ENCODE assay signal across 19 cellular contexts in the genomic region with DNA sequence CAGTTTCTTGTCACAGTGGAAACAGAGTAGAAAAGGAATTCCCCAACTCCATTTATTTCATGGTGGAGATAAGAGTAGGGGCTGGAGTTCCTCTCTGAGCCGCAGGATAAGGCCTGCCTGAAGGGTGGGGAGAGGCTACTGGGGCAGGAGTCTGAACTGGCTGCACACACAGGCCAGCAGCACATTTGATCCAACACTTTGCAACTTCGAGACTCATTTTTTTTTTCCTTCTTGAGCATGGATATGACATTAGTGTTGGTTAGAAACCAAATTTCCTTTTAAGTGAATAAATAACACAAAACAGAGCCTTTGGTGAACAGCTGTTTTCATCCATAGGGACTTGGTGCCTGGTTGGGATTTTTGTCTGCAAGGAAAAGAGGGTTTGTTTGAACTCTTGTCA.
DNase-seq lines count a peak whose midpoint lies in the region; ATAC-seq and TF ChIP-seq lines count a peak whose summit lies in the region.
"Had no signal": no experiment of that assay in that cellular context is flagged by ENCODE, and none has a peak within 500 bp of the region (broad histone marks: within the 10 kb centered on the region; RNA-seq: fewer than 3 reads in every experiment).

No MANE protein-coding gene starts in this region.

- H3K36me3 Mint-ChIP-seq in activated CD4-positive, alpha-beta memory T cell treated with anti-CD3 and anti-CD28 coated beads, Interleukin-2, amount 10 ng/mL, durations not matched to agents 7 days and 5 days (ENCODE audit: low read depth): peaks cover 53% of the 10 kb centered on the region

- TF ChIP-seq CTCF in right atrium auricular region (IDR thresholded peaks at IDR 0.05) (no peak), sigmoid colon (IDR thresholded peaks at IDR 0.05) (no peak)

- peaks cover 54% of the 10 kb centered on the region for H3K27me3 Mint-ChIP-seq in activated CD4-positive, alpha-beta memory T cell treated with anti-CD3 and anti-CD28 coated beads, Interleukin-2, amount 10 ng/mL, durations not matched to agents 7 days and 5 days
- H3K27me3 Mint-ChIP-seq: B cell had no signal

- peak overlapping the region in 1 of 2 donors; percentile 35 for H3K27ac ChIP-seq in right atrium auricular region
- H3K27ac ChIP-seq in sigmoid colon: peak overlapping the region; percentile 47 to 69 (median 56)
- H3K27ac ChIP-seq: HL-60, KMS-11 had no signal

- ATAC-seq in Right ventricle myocardium inferior (peak; percentile 80), left ventricle myocardium superior (peak; percentile 71), GM18861 (IDR thresholded peaks at IDR 0.05; ENCODE audit: unreplicated experiment) (no peak)

- H3K9me3 Mint-ChIP-seq in activated CD4-positive, alpha-beta memory T cell treated with anti-CD3 and anti-CD28 coated beads, Interleukin-2, amount 10 ng/mL, durations not matched to agents 7 days and 5 days: peaks cover 12% of the 10 kb centered on the region

- POLR2A ChIA-PET in activated CD4-positive, alpha-beta memory T cell treated with anti-CD3 and anti-CD28 coated beads, Interleukin-2, amount 10 ng/mL, durations not matched to agents 7 days and 5 days (lab: Charles Lee): no interaction called here

- no peaks in the 10 kb centered on the region for H3K27me3 ChIP-seq in right atrium auricular region
- no peaks in the 10 kb centered on the region for H3K27me3 ChIP-seq in sigmoid colon

- no peak overlapping the region for H3K27ac Mint-ChIP-seq in activated CD4-positive, alpha-beta memory T cell treated with anti-CD3 and anti-CD28 coated beads, Interleukin-2, amount 10 ng/mL, durations not matched to agents 7 days and 5 days
- H3K27ac Mint-ChIP-seq: B cell had no signal

- CTCF ChIA-PET in activated CD4-positive, alpha-beta memory T cell treated with anti-CD3 and anti-CD28 coated beads, Interleukin-2, amount 10 ng/mL, durations not matched to agents 7 days and 5 days (lab: Charles Lee): no interaction called here

- WGBS in sigmoid colon, 2 donors: 72 to 86% methylated on average over 2 of the region's 2 CpGs

- no peak for TF ChIP-seq EP300 in sigmoid colon (IDR thresholded peaks at IDR 0.05)

- peaks cover 25% of the 10 kb centered on the region for H3K4me1 Mint-ChIP-seq in activated CD4-positive, alpha-beta memory T cell treated with anti-CD3 and anti-CD28 coated beads, Interleukin-2, amount 10 ng/mL, durations not matched to agents 7 days and 5 days

- H3K4me1 ChIP-seq in right atrium auricular region: peaks cover 0 to 28% of the 10 kb centered on the region in 2 donors
- peaks cover 0 to 20% (median 3%) of the 10 kb centered on the region in 4 donors for H3K4me1 ChIP-seq in sigmoid colon

- no peak overlapping the region for H3K4me3 ChIP-seq in right atrium auricular region
- H3K4me3 ChIP-seq in sigmoid colon: no peak overlapping the region

- no peak for DNase-seq in Right ventricle myocardium inferior (ENCODE audit: missing footprints)
- no peak for DNase-seq in right atrium auricular region (ENCODE audit: low spot score)
- no peak for DNase-seq in left ventricle myocardium superior
- DNase-seq in sigmoid colon: peak; percentile 83
- no peak for DNase-seq in HCEC 1CT
- no peak for DNase-seq in DMS 273 (lab: John Stamatoyannopoulos, UW; ENCODE audit: unreplicated experiment)
- no peak for DNase-seq in activated CD4-positive, alpha-beta memory T cell treated with anti-CD3 and anti-CD28 coated beads, Interleukin-2, amount 10 ng/mL, durations not matched to agents 7 days and 5 days
- DNase-seq: COR-L47, H9, MV-4-11, NCI-H187, NCI-H2107, NCI-H510A treated with DMSO at 0.1 percent for 48 hours, NCI-H82, OCI-M1 had no signal

- TF ChIP-seq POLR2A in sigmoid colon (IDR thresholded peaks at IDR 0.05): no peak

- H3K9me3 ChIP-seq in right atrium auricular region (peaks cover 0 to 9% of the 10 kb centered on the region in 2 donors), sigmoid colon (peaks cover 0 to 6% (median 1%) of the 10 kb centered on the region in 4 donors)

- no peak overlapping the region for H3K4me3 Mint-ChIP-seq in activated CD4-positive, alpha-beta memory T cell treated with anti-CD3 and anti-CD28 coated beads, Interleukin-2, amount 10 ng/mL, durations not matched to agents 7 days and 5 days
- H3K4me3 Mint-ChIP-seq: B cell, H9 had no signal

- intact Hi-C loops in Right ventricle myocardium inferior (cut with DNase I) (no loop called here), left ventricle myocardium superior (cut with micrococcal nuclease) (no loop called here), sigmoid colon (cut with DNase I) (no loop called here)

- H3K36me3 ChIP-seq in right atrium auricular region (no peaks in the 10 kb centered on the region), sigmoid colon (no peaks in the 10 kb centered on the region)
